1 cellular context compared by ENCODE assay signal in genomic region chr2:98704499-98705332, GRCh38.
TF ChIP-seq lines count a peak whose summit lies in the region.

No MANE protein-coding gene starts in this region.

TF ChIP-seq in H1, 55 proteins besides CTCF, POLR2A, EP300 and RAD21:
- no peak for TF ChIP-seq POLR2AphosphoS5 (IDR thresholded peaks at IDR 0.05; ENCODE audit: low read depth, low read length)
- TF ChIP-seq ZNF274 (IDR thresholded peaks at IDR 0.05; ENCODE audit: borderline replicate concordance, extremely low read depth, low read length) = no peak
- no peak for TF ChIP-seq ATF3 (IDR thresholded peaks at IDR 0.05; ENCODE audit: insufficient read depth, low read depth, low read length)
- no peak for TF ChIP-seq PHF8 (conservative IDR thresholded peaks at IDR 0.05; ENCODE audit: low read depth, low read length)
- no peak for TF ChIP-seq NANOG (IDR thresholded peaks at IDR 0.05; ENCODE audit: insufficient read depth, low read depth, low read length, poor library complexity, severe bottlenecking)
- TF ChIP-seq TAF7 (optimal IDR thresholded peaks at IDR 0.05; ENCODE audit: borderline replicate concordance, low read depth, low read length) = no peak
- no peak for TF ChIP-seq SIN3A (conservative IDR thresholded peaks at IDR 0.05 in 1 of 2, IDR thresholded peaks at IDR 0.05 in 1 of 2; ENCODE audit: low read depth in 1 of 2, low read length in 2 of 2)
- TF ChIP-seq FOSL1 (IDR thresholded peaks at IDR 0.05; ENCODE audit: insufficient read depth, low read depth, low read length) = no peak
- TF ChIP-seq YY1 (IDR thresholded peaks at IDR 0.05; ENCODE audit: low read depth, low read length) = no peak
- no peak for TF ChIP-seq CTBP2 (IDR thresholded peaks at IDR 0.05; ENCODE audit: borderline replicate concordance, insufficient read depth, insufficient read length, low read length)
- no peak for TF ChIP-seq RBBP5 (IDR thresholded peaks at IDR 0.05; ENCODE audit: borderline replicate concordance, low read depth, low read length)
- TF ChIP-seq USF2 (IDR thresholded peaks at IDR 0.05; ENCODE audit: low read length) = no peak
- no peak for TF ChIP-seq BRCA1 (IDR thresholded peaks at IDR 0.05; ENCODE audit: low read depth, low read length)
- TF ChIP-seq RNF2 (IDR thresholded peaks at IDR 0.05; ENCODE audit: borderline replicate concordance, low read depth, low read length, missing control alignments, poor library complexity, severe bottlenecking) = no peak
- no peak for TF ChIP-seq EZH2 (IDR thresholded peaks at IDR 0.05; ENCODE audit: low read depth, low read length, severe bottlenecking)
- no peak for TF ChIP-seq SUZ12 (IDR thresholded peaks at IDR 0.05; ENCODE audit: low read length)
TF ChIP-seq in H1: peak in this region for 0.
